ENCODE assay signal across 28 cellular contexts in the genomic region with DNA sequence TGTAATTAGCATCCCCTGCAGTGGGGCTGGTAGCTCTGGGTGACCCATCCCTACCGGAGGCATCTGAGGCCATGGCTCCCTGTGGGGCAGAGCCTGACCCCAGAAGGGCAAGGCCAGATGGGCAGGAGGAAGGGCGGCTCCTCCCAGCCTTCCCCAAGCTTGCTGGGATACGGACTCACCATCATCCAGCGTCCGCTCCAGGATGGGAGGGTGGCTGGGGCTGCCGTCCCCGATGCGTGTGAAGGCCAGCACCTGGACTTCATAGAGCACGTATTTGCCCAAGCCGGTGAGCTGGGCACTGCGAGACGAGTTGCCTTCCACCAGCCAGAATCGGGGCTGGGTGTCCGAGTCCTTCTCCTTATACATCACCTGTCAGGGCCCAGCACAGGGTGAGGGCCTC.
"Had no signal": no experiment of that assay in that cellular context is flagged by ENCODE, and none has a peak within 500 bp of the region (broad histone marks: within the 10 kb centered on the region; RNA-seq: fewer than 3 reads in every experiment).

No MANE protein-coding gene starts in this region.

- ATAC-seq: activated CD4-positive, alpha-beta T cell treated with anti-CD3 and anti-CD28 coated beads for 36 hours; activated T-helper 17 cell treated with anti-CD3 and anti-CD28 coated beads, Interleukin-2, amount 50 U/mL, for 72 hours; K562; Panc1 had no signal

- H3K4me1 Mint-ChIP-seq: activated CD4-positive, alpha-beta memory T cell treated with anti-CD3 and anti-CD28 coated beads, Interleukin-2, amount 10 ng/mL, durations not matched to agents 7 days and 5 days; activated CD4-positive, alpha-beta T cell treated with anti-CD3 and anti-CD28 coated beads for 36 hours; activated naive CD4-positive, alpha-beta T cell treated with anti-CD3 and anti-CD28 coated beads, Interleukin-2, amount 10 ng/mL, durations not matched to agents 7 days and 5 days; activated naive CD8-positive, alpha-beta T cell treated with anti-CD3 and anti-CD28 coated beads for 36 hours; activated T-helper 17 cell treated with anti-CD3 and anti-CD28 coated beads, Interleukin-2, amount 50 U/mL, for 72 hours had no signal

- H3K36me3 ChIP-seq: SJCRH30 had no signal

- H3K27ac ChIP-seq: SJCRH30, VCaP had no signal

- H3K27me3 ChIP-seq: SJCRH30 had no signal

- H3K9me3 ChIP-seq: SJCRH30, SK-N-SH had no signal

- H3K4me2 ChIP-seq: SK-N-SH had no signal

- H3K36me3 Mint-ChIP-seq: activated naive CD4-positive, alpha-beta T cell treated with anti-CD3 and anti-CD28 coated beads, Interleukin-2, amount 10 ng/mL, durations not matched to agents 7 days and 5 days had no signal

- H3K9me3 Mint-ChIP-seq: activated CD4-positive, alpha-beta memory T cell treated with anti-CD3 and anti-CD28 coated beads, Interleukin-2, amount 10 ng/mL, durations not matched to agents 7 days and 5 days; activated naive CD4-positive, alpha-beta T cell treated with anti-CD3 and anti-CD28 coated beads, Interleukin-2, amount 10 ng/mL, durations not matched to agents 7 days and 5 days; activated naive CD8-positive, alpha-beta T cell treated with anti-CD3 and anti-CD28 coated beads for 36 hours; activated T-helper 17 cell treated with anti-CD3 and anti-CD28 coated beads, Interleukin-2, amount 50 U/mL, for 72 hours had no signal

- H3K4me3 ChIP-seq: K562, SJCRH30 had no signal

- DNase-seq: activated CD4-positive, alpha-beta memory T cell treated with anti-CD3 and anti-CD28 coated beads, Interleukin-2, amount 10 ng/mL, durations not matched to agents 7 days and 5 days; activated CD4-positive, alpha-beta T cell treated with anti-CD3 and anti-CD28 coated beads, Interleukin-2, amount 50 U/mL, for 1 hour; activated gamma-delta T cell; activated naive CD4-positive, alpha-beta T cell treated with anti-CD3 and anti-CD28 coated beads, Interleukin-2, amount 10 ng/mL, durations not matched to agents 7 days and 5 days; activated naive CD8-positive, alpha-beta T cell treated with anti-CD3 and anti-CD28 coated beads for 36 hours; activated T-cell treated with anti-CD3 and anti-CD28 coated beads for 4 hours; activated T-cell treated with anti-CD3 and anti-CD28 coated beads, Interleukin-2, amount 50 U/mL, for 48 hours; cerebellar nuclear complex; Karpas-422; MM.1S; NCI-H1105 treated with DMSO at 0.1 percent for 48 hours; NCI-H1694 treated with DMSO at 0.1 percent for 48 hours; NCI-H2029 treated with DMSO at 0.1 percent for 48 hours; NCI-H446 treated with DMSO at 0.1 percent for 48 hours; NCI-H524 treated with DMSO at 0.1 percent for 48 hours; NCI-H774; NK-92 treated with Interleukin-12 subunit alpha and Interleukin-12 subunit beta, amount 100 ng/mL, for 24 hours; OCI-M1; Right ventricle myocardium superior; RPMI8226; T-helper 1 cell had no signal

- H3K27ac Mint-ChIP-seq: activated CD4-positive, alpha-beta memory T cell treated with anti-CD3 and anti-CD28 coated beads, Interleukin-2, amount 10 ng/mL, durations not matched to agents 7 days and 5 days; activated CD4-positive, alpha-beta T cell treated with anti-CD3 and anti-CD28 coated beads for 36 hours; activated naive CD4-positive, alpha-beta T cell treated with anti-CD3 and anti-CD28 coated beads, Interleukin-2, amount 10 ng/mL, durations not matched to agents 7 days and 5 days; activated naive CD8-positive, alpha-beta T cell treated with anti-CD3 and anti-CD28 coated beads for 36 hours; activated T-helper 17 cell treated with anti-CD3 and anti-CD28 coated beads, Interleukin-2, amount 50 U/mL, for 72 hours had no signal

- H3K9ac ChIP-seq: SK-N-SH had no signal

- H3K27me3 Mint-ChIP-seq: activated CD4-positive, alpha-beta memory T cell treated with anti-CD3 and anti-CD28 coated beads, Interleukin-2, amount 10 ng/mL, durations not matched to agents 7 days and 5 days; activated CD4-positive, alpha-beta T cell treated with anti-CD3 and anti-CD28 coated beads for 36 hours; activated naive CD4-positive, alpha-beta T cell treated with anti-CD3 and anti-CD28 coated beads, Interleukin-2, amount 10 ng/mL, durations not matched to agents 7 days and 5 days; activated naive CD8-positive, alpha-beta T cell treated with anti-CD3 and anti-CD28 coated beads for 36 hours; activated T-helper 17 cell treated with anti-CD3 and anti-CD28 coated beads, Interleukin-2, amount 50 U/mL, for 72 hours had no signal

- H3K4me3 Mint-ChIP-seq: activated CD4-positive, alpha-beta memory T cell treated with anti-CD3 and anti-CD28 coated beads, Interleukin-2, amount 10 ng/mL, durations not matched to agents 7 days and 5 days; activated CD4-positive, alpha-beta T cell treated with anti-CD3 and anti-CD28 coated beads for 36 hours; activated naive CD4-positive, alpha-beta T cell treated with anti-CD3 and anti-CD28 coated beads, Interleukin-2, amount 10 ng/mL, durations not matched to agents 7 days and 5 days; activated naive CD8-positive, alpha-beta T cell treated with anti-CD3 and anti-CD28 coated beads for 36 hours; activated T-helper 17 cell treated with anti-CD3 and anti-CD28 coated beads, Interleukin-2, amount 50 U/mL, for 72 hours had no signal
